18 cellular contexts compared by ENCODE assay signal in genomic region chr6:130912451-130912850, GRCh38.
"Had no signal": no experiment of that assay in that cellular context is flagged by ENCODE, and none has a peak within 500 bp of the region (broad histone marks: within the 10 kb centered on the region; RNA-seq: fewer than 3 reads in every experiment).

No MANE protein-coding gene starts in this region.

- H3K79me2 ChIP-seq: hepatocyte had no signal

- H3K27me3 ChIP-seq: adrenal gland, esophagus squamous epithelium, hepatocyte, stomach, upper lobe of right lung had no signal

- ATAC-seq: left cardiac atrium, lower lobe of right lung, upper lobe of right lung had no signal

- H3K4me2 ChIP-seq: hepatocyte had no signal

- H3K9me3 ChIP-seq: adrenal gland, esophagus squamous epithelium, lower lobe of right lung, stomach, upper lobe of right lung had no signal

- DNase-seq: activated gamma-delta T cell treated with Interleukin-2 at 50 U/mL for 16 hours; adrenal gland; cerebellar nuclear complex; cortex of kidney; effector CD4-positive, alpha-beta T cell; esophagus squamous epithelium; left cardiac atrium; lower lobe of right lung; nephron progenitor cell; retina; stomach; upper lobe of right lung had no signal

- H2AFZ ChIP-seq: hepatocyte had no signal

- H3K4me1 ChIP-seq: adrenal gland, lower lobe of right lung, upper lobe of right lung had no signal

- H3K27ac ChIP-seq: adrenal gland, esophagus squamous epithelium, hepatocyte, lower lobe of right lung, skin epidermis, stomach, thoracic aorta, upper lobe of right lung had no signal

- H3K4me3 ChIP-seq: adrenal gland, esophagus squamous epithelium, hepatocyte, lower lobe of right lung, skin epidermis, stomach, thoracic aorta, upper lobe of right lung had no signal

- H3K36me3 ChIP-seq: adrenal gland, esophagus squamous epithelium, lower lobe of right lung, stomach, thoracic aorta, upper lobe of right lung had no signal

- FAIRE-seq: astrocyte, bronchial epithelial cell, TTC549 had no signal
